In genomic region chr5:124872615-124873014, GRCh38 we compare ENCODE assay signal across 1 cellular context.
TF ChIP-seq lines count a peak whose summit lies in the region.

No MANE protein-coding gene starts in this region.

TF ChIP-seq in HEK293, 187 proteins besides CTCF, POLR2A, EP300 and RAD21 (continued from another document):
- no peak for TF ChIP-seq ZNF645 (tag by site-specific recombination; IDR thresholded peaks at IDR 0.05)
- no peak for TF ChIP-seq ZNF501 (tag by site-specific recombination; IDR thresholded peaks at IDR 0.05)
- no peak for TF ChIP-seq SP7 (tag by site-specific recombination; IDR thresholded peaks at IDR 0.05)
- TF ChIP-seq ZNF223 (tag by site-specific recombination; IDR thresholded peaks at IDR 0.05): no peak
- TF ChIP-seq, protein P1, sequence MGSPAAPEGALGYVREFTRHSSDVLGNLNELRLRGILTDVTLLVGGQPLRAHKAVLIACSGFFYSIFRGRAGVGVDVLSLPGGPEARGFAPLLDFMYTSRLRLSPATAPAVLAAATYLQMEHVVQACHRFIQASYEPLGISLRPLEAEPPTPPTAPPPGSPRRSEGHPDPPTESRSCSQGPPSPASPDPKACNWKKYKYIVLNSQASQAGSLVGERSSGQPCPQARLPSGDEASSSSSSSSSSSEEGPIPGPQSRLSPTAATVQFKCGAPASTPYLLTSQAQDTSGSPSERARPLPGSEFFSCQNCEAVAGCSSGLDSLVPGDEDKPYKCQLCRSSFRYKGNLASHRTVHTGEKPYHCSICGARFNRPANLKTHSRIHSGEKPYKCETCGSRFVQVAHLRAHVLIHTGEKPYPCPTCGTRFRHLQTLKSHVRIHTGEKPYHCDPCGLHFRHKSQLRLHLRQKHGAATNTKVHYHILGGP (tag by site-specific recombination; IDR thresholded peaks at IDR 0.05): no peak
- no peak for TF ChIP-seq GLI2 (tag by site-specific recombination; IDR thresholded peaks at IDR 0.05; ENCODE audit: borderline replicate concordance, low read depth)
- TF ChIP-seq TRIM28 (IDR thresholded peaks at IDR 0.05; ENCODE audit: borderline replicate concordance, low read length): no peak
- TF ChIP-seq IKZF3 (tag by site-specific recombination; IDR thresholded peaks at IDR 0.05): peak; percentile 30; the same call in 1 of the 2 replicates
- TF ChIP-seq ZNF571 (tag by site-specific recombination; IDR thresholded peaks at IDR 0.05): no peak
- no peak for TF ChIP-seq ZFP41 (tag by site-specific recombination; IDR thresholded peaks at IDR 0.05; ENCODE audit: borderline replicate concordance)
- no peak for TF ChIP-seq ZSCAN16 (tag by site-specific recombination; IDR thresholded peaks at IDR 0.05)
- no peak for TF ChIP-seq ZNF23 (tag by site-specific recombination; IDR thresholded peaks at IDR 0.05; ENCODE audit: borderline replicate concordance)
